Comparison of ENCODE assay signal across 1 cellular context in genomic region chr20:50670126-50670862, GRCh38.
A peak's percentile ranks its signal among the peaks of the same experiment; 100 is the strongest.
TF ChIP-seq lines count a peak whose summit lies in the region.

No MANE protein-coding gene starts in this region.

TF ChIP-seq in GM12878, 131 proteins besides CTCF, POLR2A, EP300 and RAD21 (continued from another document):
- TF ChIP-seq HSF1 (IDR thresholded peaks at IDR 0.05; ENCODE audit: low read depth, low read length) = no peak
- peak in 1 of 2 experiments; percentile 99; a peak in 2 of 4 replicates for TF ChIP-seq ETV6 (conservative IDR thresholded peaks at IDR 0.05 in 1 of 2, IDR thresholded peaks at IDR 0.05 in 1 of 2; ENCODE audit: borderline replicate concordance in 1 of 2, low read depth in 1 of 2)
- TF ChIP-seq CBX5 (IDR thresholded peaks at IDR 0.05; ENCODE audit: low read depth) = no peak
- peak; percentile 40; the same call in 1 of the 2 replicates for TF ChIP-seq RB1 (IDR thresholded peaks at IDR 0.05; ENCODE audit: borderline replicate concordance)
- TF ChIP-seq NFXL1 (IDR thresholded peaks at IDR 0.05; ENCODE audit: borderline replicate concordance) = peak; percentile 75; the same call in 1 of the 2 replicates
- TF ChIP-seq TARDBP (IDR thresholded peaks at IDR 0.05; ENCODE audit: borderline replicate concordance) = no peak
- TF ChIP-seq REST (IDR thresholded peaks at IDR 0.05; ENCODE audit: low read depth, low read length) = no peak
- TF ChIP-seq, protein P1, sequence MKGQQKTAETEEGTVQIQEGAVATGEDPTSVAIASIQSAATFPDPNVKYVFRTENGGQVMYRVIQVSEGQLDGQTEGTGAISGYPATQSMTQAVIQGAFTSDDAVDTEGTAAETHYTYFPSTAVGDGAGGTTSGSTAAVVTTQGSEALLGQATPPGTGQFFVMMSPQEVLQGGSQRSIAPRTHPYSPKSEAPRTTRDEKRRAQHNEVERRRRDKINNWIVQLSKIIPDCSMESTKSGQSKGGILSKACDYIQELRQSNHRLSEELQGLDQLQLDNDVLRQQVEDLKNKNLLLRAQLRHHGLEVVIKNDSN (IDR thresholded peaks at IDR 0.05; ENCODE audit: borderline replicate concordance, extremely low read length, insufficient read depth, low read depth, low read length) = no peak
- TF ChIP-seq, protein P2, sequence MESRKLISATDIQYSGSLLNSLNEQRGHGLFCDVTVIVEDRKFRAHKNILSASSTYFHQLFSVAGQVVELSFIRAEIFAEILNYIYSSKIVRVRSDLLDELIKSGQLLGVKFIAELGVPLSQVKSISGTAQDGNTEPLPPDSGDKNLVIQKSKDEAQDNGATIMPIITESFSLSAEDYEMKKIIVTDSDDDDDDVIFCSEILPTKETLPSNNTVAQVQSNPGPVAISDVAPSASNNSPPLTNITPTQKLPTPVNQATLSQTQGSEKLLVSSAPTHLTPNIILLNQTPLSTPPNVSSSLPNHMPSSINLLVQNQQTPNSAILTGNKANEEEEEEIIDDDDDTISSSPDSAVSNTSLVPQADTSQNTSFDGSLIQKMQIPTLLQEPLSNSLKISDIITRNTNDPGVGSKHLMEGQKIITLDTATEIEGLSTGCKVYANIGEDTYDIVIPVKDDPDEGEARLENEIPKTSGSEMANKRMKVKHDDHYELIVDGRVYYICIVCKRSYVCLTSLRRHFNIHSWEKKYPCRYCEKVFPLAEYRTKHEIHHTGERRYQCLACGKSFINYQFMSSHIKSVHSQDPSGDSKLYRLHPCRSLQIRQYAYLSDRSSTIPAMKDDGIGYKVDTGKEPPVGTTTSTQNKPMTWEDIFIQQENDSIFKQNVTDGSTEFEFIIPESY (IDR thresholded peaks at IDR 0.05) = no peak
- TF ChIP-seq, protein P3, sequence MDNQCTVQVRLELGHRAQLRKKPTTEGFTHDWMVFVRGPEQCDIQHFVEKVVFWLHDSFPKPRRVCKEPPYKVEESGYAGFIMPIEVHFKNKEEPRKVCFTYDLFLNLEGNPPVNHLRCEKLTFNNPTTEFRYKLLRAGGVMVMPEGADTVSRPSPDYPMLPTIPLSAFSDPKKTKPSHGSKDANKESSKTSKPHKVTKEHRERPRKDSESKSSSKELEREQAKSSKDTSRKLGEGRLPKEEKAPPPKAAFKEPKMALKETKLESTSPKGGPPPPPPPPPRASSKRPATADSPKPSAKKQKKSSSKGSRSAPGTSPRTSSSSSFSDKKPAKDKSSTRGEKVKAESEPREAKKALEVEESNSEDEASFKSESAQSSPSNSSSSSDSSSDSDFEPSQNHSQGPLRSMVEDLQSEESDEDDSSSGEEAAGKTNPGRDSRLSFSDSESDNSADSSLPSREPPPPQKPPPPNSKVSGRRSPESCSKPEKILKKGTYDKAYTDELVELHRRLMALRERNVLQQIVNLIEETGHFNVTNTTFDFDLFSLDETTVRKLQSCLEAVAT (IDR thresholded peaks at IDR 0.05) = no peak
TF ChIP-seq in GM12878: peak in this region for 3.
